9 cellular contexts compared by ENCODE assay signal in the genomic region with DNA sequence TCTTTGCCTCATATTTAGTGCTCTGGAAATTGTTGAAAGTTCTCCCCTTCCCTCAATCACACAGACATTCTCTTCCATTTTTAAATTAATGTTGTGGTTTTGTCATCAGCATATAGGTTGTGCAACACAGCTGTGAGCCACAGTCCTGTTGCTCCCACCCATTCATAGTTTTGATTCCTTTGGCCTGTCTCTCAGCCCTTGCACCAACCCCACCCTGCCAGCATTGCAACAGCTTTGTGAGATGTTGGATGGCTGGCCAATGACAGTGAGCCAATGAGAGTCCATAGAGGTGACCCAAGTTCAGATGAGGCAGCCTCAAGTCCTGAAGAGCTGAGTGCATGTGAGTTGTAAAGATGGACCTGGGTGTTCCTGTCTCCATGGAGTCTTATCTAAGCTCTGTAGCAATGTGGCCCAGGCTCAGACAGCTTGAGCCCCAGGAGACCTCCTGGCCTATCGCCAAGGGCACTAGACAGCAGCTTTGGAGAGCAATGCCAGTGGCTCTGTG.
DNase-seq lines count a peak whose midpoint lies in the region; ATAC-seq and TF ChIP-seq lines count a peak whose summit lies in the region.
"Had no signal": no experiment of that assay in that cellular context is flagged by ENCODE, and none has a peak within 500 bp of the region (broad histone marks: within the 10 kb centered on the region; RNA-seq: fewer than 3 reads in every experiment).

No MANE protein-coding gene starts in this region.

- DNase-seq in AG09319 (ENCODE audit: extremely low read depth, low read depth): peak; percentile 74
- DNase-seq in HFFc6: peak; percentile 97
- no peak for DNase-seq in activated CD4-positive, alpha-beta memory T cell treated with anti-CD3 and anti-CD28 coated beads for 36 hours
- peak; percentile 59 to 77 (median 76) for DNase-seq in right cardiac atrium
- no peak for DNase-seq in OCI-M2 (lab: John Stamatoyannopoulos, UW; ENCODE audit: unreplicated experiment)
- DNase-seq in activated T-cell treated with anti-CD3 and anti-CD28 coated beads, Interleukin-2, amount 50 U/mL, for 48 hours: no peak
- no peak for DNase-seq in vagina (ENCODE audit: extremely low spot score in 2 of 2)
- DNase-seq: activated CD8-positive, alpha-beta memory T cell treated with anti-CD3 and anti-CD28 coated beads, Interleukin-2, amount 50 U/mL, for 4 hours had no signal

- H3K9me3 ChIP-seq in right cardiac atrium (ENCODE audit: control insufficient read depth, low read length) (no peaks in the 10 kb centered on the region), vagina (no peaks in the 10 kb centered on the region)

- H3K36me3 Mint-ChIP-seq in HFFc6 (ENCODE audit: low read depth): no peaks in the 10 kb centered on the region
- no peaks in the 10 kb centered on the region for H3K36me3 Mint-ChIP-seq in activated CD4-positive, alpha-beta memory T cell treated with anti-CD3 and anti-CD28 coated beads for 36 hours

- WGBS in right cardiac atrium: 92% methylated on average over 1 of the region's 1 CpG

- H3K4me1 Mint-ChIP-seq in HFFc6 (ENCODE audit: low read depth): peaks cover 40% of the 10 kb centered on the region
- H3K4me1 Mint-ChIP-seq in activated CD4-positive, alpha-beta memory T cell treated with anti-CD3 and anti-CD28 coated beads for 36 hours (ENCODE audit: low read depth): peaks cover 37% of the 10 kb centered on the region

- no peak overlapping the region for H3K27ac ChIP-seq in right cardiac atrium (ENCODE audit: low read length)
- H3K27ac ChIP-seq in vagina: no peak overlapping the region

- H3K36me3 ChIP-seq in vagina: no peaks in the 10 kb centered on the region

- H3K9me3 Mint-ChIP-seq in HFFc6: no peaks in the 10 kb centered on the region
- no peaks in the 10 kb centered on the region for H3K9me3 Mint-ChIP-seq in activated CD4-positive, alpha-beta memory T cell treated with anti-CD3 and anti-CD28 coated beads for 36 hours

- no peaks in the 10 kb centered on the region for H3K4me1 ChIP-seq in right cardiac atrium (ENCODE audit: control insufficient read depth, insufficient read depth, low read length)
- no peaks in the 10 kb centered on the region for H3K4me1 ChIP-seq in vagina

- POLR2A ChIA-PET in activated CD4-positive, alpha-beta memory T cell treated with anti-CD3 and anti-CD28 coated beads for 36 hours (lab: Charles Lee): no interaction called here

- CTCF ChIA-PET in activated CD4-positive, alpha-beta memory T cell treated with anti-CD3 and anti-CD28 coated beads for 36 hours (lab: Charles Lee): interaction anchor here (2.3 kb wide), 1 partner anchor 21 kb away, joined by 6 read pairs; no protein-coding TSS in a partner anchor

- H3K27me3 Mint-ChIP-seq in HFFc6 (ENCODE audit: insufficient read depth): no peaks in the 10 kb centered on the region; the same call in none of the 2 replicates
- peaks cover 3% of the 10 kb centered on the region for H3K27me3 Mint-ChIP-seq in activated CD4-positive, alpha-beta memory T cell treated with anti-CD3 and anti-CD28 coated beads for 36 hours

- H3K4me3 ChIP-seq in right cardiac atrium (ENCODE audit: low read length): no peak overlapping the region
- no peak overlapping the region for H3K4me3 ChIP-seq in vagina

- peak overlapping the region; percentile 5; the same call in 1 of the 2 replicates for H3K4me3 Mint-ChIP-seq in HFFc6
- peak overlapping the region; percentile 6 for H3K4me3 Mint-ChIP-seq in activated CD4-positive, alpha-beta memory T cell treated with anti-CD3 and anti-CD28 coated beads for 36 hours

- no peak for TF ChIP-seq POLR2A in vagina (IDR thresholded peaks at IDR 0.05)

- intact Hi-C loops in activated CD4-positive, alpha-beta memory T cell treated with anti-CD3 and anti-CD28 coated beads for 36 hours (cut with micrococcal nuclease): loop anchor here (5.0 to 10.0 kb wide), 2 partner anchors 65 to 242 kb away; no protein-coding TSS in a partner anchor
- intact Hi-C loops in right cardiac atrium (cut with DNase I): no loop called here
- intact Hi-C loops in vagina (cut with DNase I): no loop called here

- H3K27me3 ChIP-seq in right cardiac atrium (ENCODE audit: control insufficient read depth, insufficient read depth): no peaks in the 10 kb centered on the region
- no peaks in the 10 kb centered on the region for H3K27me3 ChIP-seq in vagina

- ATAC-seq in right cardiac atrium (peak; percentile 86 to 89), HG03097 (IDR thresholded peaks at IDR 0.05; ENCODE audit: low FRiP score, unreplicated experiment) (no peak)

- peak overlapping the region; percentile 63 for H3K27ac Mint-ChIP-seq in HFFc6
- no peak overlapping the region for H3K27ac Mint-ChIP-seq in activated CD4-positive, alpha-beta memory T cell treated with anti-CD3 and anti-CD28 coated beads for 36 hours

- TF ChIP-seq CTCF in AG09319 (IDR thresholded peaks at IDR 0.05; ENCODE audit: low read depth, low read length) (no peak), HFFc6 (IDR thresholded peaks at IDR 0.05) (no peak), vagina (IDR thresholded peaks at IDR 0.05) (no peak)

Comparison
In these comparisons a context has a peak if more than half of its experiments do, and no peak if none do; other contexts are left out.
1. DNase-seq: peak in AG09319 (single experiment), HFFc6 (single experiment) and right cardiac atrium (3 of 3); none in activated CD4-positive, alpha-beta memory T cell treated with anti-CD3 and anti-CD28 coated beads for 36 hours (single experiment), OCI-M2 (single experiment), activated T-cell treated with anti-CD3 and anti-CD28 coated beads, Interleukin-2, amount 50 U/mL, for 48 hours (0 of 2) and vagina (0 of 2).